ENCODE assay signal across 12 cellular contexts in the genomic region with DNA sequence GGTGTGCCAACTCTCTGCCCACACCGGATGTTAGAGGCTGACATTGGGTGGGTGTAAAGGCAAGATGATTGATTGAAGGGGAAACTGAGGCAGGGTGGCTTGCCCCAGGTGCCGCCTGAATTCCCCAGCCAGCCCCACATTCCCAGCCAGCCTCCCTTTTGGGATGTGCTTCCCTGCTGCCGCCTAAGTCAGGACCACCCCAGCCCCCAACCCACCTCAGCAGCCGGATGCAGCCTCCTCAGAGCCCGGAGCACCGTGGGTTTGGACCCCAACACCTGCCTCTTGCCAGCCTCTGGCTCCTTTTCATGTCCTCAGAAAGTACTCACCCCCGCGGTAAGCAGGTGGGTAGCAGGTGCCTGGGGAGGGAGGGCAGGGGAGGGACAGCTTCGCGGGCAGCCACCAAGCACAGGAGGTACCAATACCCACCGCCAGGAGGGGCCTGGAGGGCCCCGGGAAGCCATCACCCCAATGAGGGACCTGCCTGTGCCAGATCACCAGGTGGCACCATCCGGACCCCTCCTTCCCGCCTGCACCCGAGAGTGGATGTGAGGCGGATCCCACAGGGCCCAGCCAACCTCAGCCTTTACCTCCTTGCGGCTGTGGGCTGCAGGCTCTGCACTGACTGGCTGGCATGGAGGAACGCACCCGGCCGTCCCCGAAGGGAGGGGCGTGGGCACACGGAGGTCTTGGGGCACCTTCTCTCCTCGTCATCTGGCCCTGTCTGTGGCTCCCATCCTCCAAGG.
DNase-seq lines count a peak whose midpoint lies in the region; ATAC-seq and TF ChIP-seq lines count a peak whose summit lies in the region.
"Had no signal": no experiment of that assay in that cellular context is flagged by ENCODE, and none has a peak within 500 bp of the region (broad histone marks: within the 10 kb centered on the region; RNA-seq: fewer than 3 reads in every experiment).

No MANE protein-coding gene starts in this region.

- ATAC-seq in PC-3: peak; percentile 31
- no peak for ATAC-seq in right lobe of liver
- ATAC-seq in HG02759 (IDR thresholded peaks at IDR 0.05; ENCODE audit: unreplicated experiment): no peak

- H3K4me2 ChIP-seq in PC-3 (ENCODE audit: low read length) (0 out of 2 replicates have a peak overlapping the region, but pooled peaks have one; percentile 48), SK-N-SH (no peak overlapping the region)

- WGBS in right lobe of liver (ENCODE audit: insufficient coverage, low coverage, low lambda C conversion rate, missing lambda C conversion rate): 46% methylated on average over 4 of the region's 24 CpGs
- 57% methylated on average over 13 of the region's 24 CpGs for WGBS in SK-N-SH (ENCODE audit: low lambda C conversion rate)

- no peak overlapping the region for H3K9ac ChIP-seq in PC-3 (ENCODE audit: low read length)
- H3K9ac ChIP-seq in SK-N-SH: no peak overlapping the region

- H3F3A ChIP-seq in PC-3 (ENCODE audit: low read length, unreplicated experiment) (no peaks in the 10 kb centered on the region), SK-N-SH (replicated peaks; ENCODE audit: insufficient read depth) (no peaks in the 10 kb centered on the region)

- H3K36me3 ChIP-seq in PC-3 (ENCODE audit: low read depth, low read length) (no peaks in the 10 kb centered on the region), right lobe of liver (no peaks in the 10 kb centered on the region), SK-N-SH (replicated peaks in 1 of 2; ENCODE audit: control insufficient read depth in 1 of 2, insufficient read depth in 2 of 2, low read length in 1 of 2) (no peaks in the 10 kb centered on the region)

- H3K4me1 ChIP-seq in PC-3 (ENCODE audit: insufficient read depth, low read length) (peaks cover 9% of the 10 kb centered on the region; the same call in 1 of the 2 replicates), right lobe of liver (peaks cover 0 to 27% (median 10%) of the 10 kb centered on the region in 4 donors), SK-N-SH (ENCODE audit: control insufficient read depth in 1 of 2, insufficient read depth in 2 of 2, low read depth in 1 of 2, low read length in 1 of 2) (peaks cover 0 to 11% of the 10 kb centered on the region in 2 experiments; a peak in 1 of 4 replicates)

- TF ChIP-seq POLR2A in right lobe of liver (IDR thresholded peaks at IDR 0.05): no peak

- H3K79me2 ChIP-seq in PC-3 (ENCODE audit: low read length) (no peaks in the 10 kb centered on the region), SK-N-SH (ENCODE audit: insufficient read depth) (no peaks in the 10 kb centered on the region)

- H3K4me3 ChIP-seq in PC-3 (ENCODE audit: low read length): no peak overlapping the region
- no peak overlapping the region for H3K4me3 ChIP-seq in right lobe of liver
- H3K4me3 ChIP-seq in SK-N-SH (ENCODE audit: low read depth in 2 of 2, low read length in 1 of 2): no peak overlapping the region

- H3K9me3 ChIP-seq in PC-3 (ENCODE audit: low read length): no peaks in the 10 kb centered on the region
- H3K9me3 ChIP-seq in right lobe of liver: no peaks in the 10 kb centered on the region
- H3K9me3 ChIP-seq in SK-N-SH: no peaks in the 10 kb centered on the region

- no peaks in the 10 kb centered on the region for H3K27me3 ChIP-seq in PC-3 (ENCODE audit: low read length)
- H3K27me3 ChIP-seq in right lobe of liver: no peaks in the 10 kb centered on the region
- no peaks in the 10 kb centered on the region for H3K27me3 ChIP-seq in SK-N-SH (ENCODE audit: insufficient read depth)

- TF ChIP-seq CTCF in PC-3 (conservative IDR thresholded peaks at IDR 0.05; ENCODE audit: low read depth, low read length): peak; percentile 42; the same call in 1 of the 2 replicates
- no peak for TF ChIP-seq CTCF in right lobe of liver (IDR thresholded peaks at IDR 0.05)
- TF ChIP-seq CTCF in SK-N-SH (IDR thresholded peaks at IDR 0.05): no peak

- CTCF ChIA-PET in PC-3 (lab: Charles Lee): no interaction called here
- CTCF ChIA-PET in SK-N-SH (lab: Yijun Ruan, JAX): interaction anchor here (1.0 to 3.9 kb wide), 17 partner anchors 10 to 372 kb away, joined by 3 to 39 read pairs (median 7); no protein-coding TSS in a partner anchor

- H3K27ac ChIP-seq in PC-3 (ENCODE audit: low read length) (no peak overlapping the region), right lobe of liver (no peak overlapping the region), SK-N-SH (ENCODE audit: low read depth in 2 of 2, low read length in 1 of 2) (no peak overlapping the region)

- no peak for TF ChIP-seq RAD21 in SK-N-SH (IDR thresholded peaks at IDR 0.05; ENCODE audit: low read length)

- H3K9me2 ChIP-seq in PC-3 (replicated peaks; ENCODE audit: low read length) (no peaks in the 10 kb centered on the region), SK-N-SH (no peaks in the 10 kb centered on the region)

- H2AFZ ChIP-seq in PC-3 (ENCODE audit: low read length): peak overlapping the region; percentile 45; the same call in 1 of the 2 replicates
- no peak overlapping the region for H2AFZ ChIP-seq in SK-N-SH (ENCODE audit: low read depth)

- peak; percentile 76 for DNase-seq in COLO668 (lab: John Stamatoyannopoulos, UW; ENCODE audit: unreplicated experiment)
- DNase-seq in HT-29 (ENCODE audit: low spot score): peak; percentile 73
- peak; percentile 27 for DNase-seq in PC-3
- peak; percentile 26 to 55 (median 45) for DNase-seq in right lobe of liver
- DNase-seq in GDM1 (lab: John Stamatoyannopoulos, UW): no peak
- DNase-seq in foreskin melanocyte: no peak
- DNase-seq in SK-N-SH: no peak
- DNase-seq: cortex of kidney; kidney glomerular epithelial cell; NCI-H2081; stimulated activated CD4-positive, alpha-beta T cell treated with anti-CD3 and anti-CD28 coated beads, Interleukin-2, amount 100 ng/mL, for 24 hours had no signal

- POLR2A ChIA-PET in PC-3 (lab: Charles Lee; ENCODE audit: unreplicated experiment): no interaction called here
- POLR2A ChIA-PET in SK-N-SH (lab: Yijun Ruan, JAX): no interaction called here

- no peak for TF ChIP-seq EP300 in SK-N-SH (IDR thresholded peaks at IDR 0.05; ENCODE audit: borderline replicate concordance in 1 of 2, low read depth in 1 of 2, low read length in 1 of 2)

- no TSS peak for BruUV-seq in PC-3 (replicated peaks; lab: Mats Ljungman, UMichigan)

- intact Hi-C loops in PC-3 (cut with micrococcal nuclease): loop anchor here (1.0 to 5.0 kb wide), 3 partner anchors 80 to 181 kb away; a partner anchor contains a TSS
- intact Hi-C loops in right lobe of liver (cut with DNase I): loop anchor here (5.0 kb wide), 4 partner anchors 75 to 235 kb away; no protein-coding TSS in a partner anchor

- no peaks in the 10 kb centered on the region for H4K20me1 ChIP-seq in PC-3 (ENCODE audit: low read length)
- H4K20me1 ChIP-seq in SK-N-SH (ENCODE audit: insufficient read depth): no peaks in the 10 kb centered on the region

TF ChIP-seq in SK-N-SH, 30 proteins besides CTCF, POLR2A, EP300 and RAD21:
- TF ChIP-seq GABPA (IDR thresholded peaks at IDR 0.05; ENCODE audit: low read depth) (no peak), MEF2A (IDR thresholded peaks at IDR 0.05; ENCODE audit: borderline replicate concordance, low read depth) (no peak), JUND (IDR thresholded peaks at IDR 0.05) (no peak), RCOR1 (IDR thresholded peaks at IDR 0.05; ENCODE audit: low read length) (no peak), POLR2AphosphoS5 (IDR thresholded peaks at IDR 0.05; ENCODE audit: low read depth, low read length) (no peak)
- TF ChIP-seq, protein P1, sequence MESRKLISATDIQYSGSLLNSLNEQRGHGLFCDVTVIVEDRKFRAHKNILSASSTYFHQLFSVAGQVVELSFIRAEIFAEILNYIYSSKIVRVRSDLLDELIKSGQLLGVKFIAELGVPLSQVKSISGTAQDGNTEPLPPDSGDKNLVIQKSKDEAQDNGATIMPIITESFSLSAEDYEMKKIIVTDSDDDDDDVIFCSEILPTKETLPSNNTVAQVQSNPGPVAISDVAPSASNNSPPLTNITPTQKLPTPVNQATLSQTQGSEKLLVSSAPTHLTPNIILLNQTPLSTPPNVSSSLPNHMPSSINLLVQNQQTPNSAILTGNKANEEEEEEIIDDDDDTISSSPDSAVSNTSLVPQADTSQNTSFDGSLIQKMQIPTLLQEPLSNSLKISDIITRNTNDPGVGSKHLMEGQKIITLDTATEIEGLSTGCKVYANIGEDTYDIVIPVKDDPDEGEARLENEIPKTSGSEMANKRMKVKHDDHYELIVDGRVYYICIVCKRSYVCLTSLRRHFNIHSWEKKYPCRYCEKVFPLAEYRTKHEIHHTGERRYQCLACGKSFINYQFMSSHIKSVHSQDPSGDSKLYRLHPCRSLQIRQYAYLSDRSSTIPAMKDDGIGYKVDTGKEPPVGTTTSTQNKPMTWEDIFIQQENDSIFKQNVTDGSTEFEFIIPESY (IDR thresholded peaks at IDR 0.05; ENCODE audit: borderline replicate concordance, low read depth): no peak
- TF ChIP-seq, protein P2, sequence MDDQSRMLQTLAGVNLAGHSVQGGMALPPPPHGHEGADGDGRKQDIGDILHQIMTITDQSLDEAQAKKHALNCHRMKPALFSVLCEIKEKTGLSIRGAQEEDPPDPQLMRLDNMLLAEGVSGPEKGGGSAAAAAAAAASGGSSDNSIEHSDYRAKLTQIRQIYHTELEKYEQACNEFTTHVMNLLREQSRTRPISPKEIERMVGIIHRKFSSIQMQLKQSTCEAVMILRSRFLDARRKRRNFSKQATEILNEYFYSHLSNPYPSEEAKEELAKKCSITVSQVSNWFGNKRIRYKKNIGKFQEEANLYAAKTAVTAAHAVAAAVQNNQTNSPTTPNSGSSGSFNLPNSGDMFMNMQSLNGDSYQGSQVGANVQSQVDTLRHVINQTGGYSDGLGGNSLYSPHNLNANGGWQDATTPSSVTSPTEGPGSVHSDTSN (IDR thresholded peaks at IDR 0.05): no peak
- TF ChIP-seq, protein P3, sequence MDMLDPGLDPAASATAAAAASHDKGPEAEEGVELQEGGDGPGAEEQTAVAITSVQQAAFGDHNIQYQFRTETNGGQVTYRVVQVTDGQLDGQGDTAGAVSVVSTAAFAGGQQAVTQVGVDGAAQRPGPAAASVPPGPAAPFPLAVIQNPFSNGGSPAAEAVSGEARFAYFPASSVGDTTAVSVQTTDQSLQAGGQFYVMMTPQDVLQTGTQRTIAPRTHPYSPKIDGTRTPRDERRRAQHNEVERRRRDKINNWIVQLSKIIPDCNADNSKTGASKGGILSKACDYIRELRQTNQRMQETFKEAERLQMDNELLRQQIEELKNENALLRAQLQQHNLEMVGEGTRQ (IDR thresholded peaks at IDR 0.05; ENCODE audit: borderline replicate concordance, low read depth, low read length): no peak
TF ChIP-seq in SK-N-SH: peak in this region for 0.

Comparison
In these comparisons a context has a peak if more than half of its experiments do, and no peak if none do; other contexts are left out.
1. DNase-seq: peak in COLO668 (single experiment), HT-29 (single experiment), PC-3 (single experiment) and right lobe of liver (3 of 3); none in GDM1 (single experiment), foreskin melanocyte (single experiment) and SK-N-SH (single experiment).